ENCODE assay signal across 2 cellular contexts in the genomic region with DNA sequence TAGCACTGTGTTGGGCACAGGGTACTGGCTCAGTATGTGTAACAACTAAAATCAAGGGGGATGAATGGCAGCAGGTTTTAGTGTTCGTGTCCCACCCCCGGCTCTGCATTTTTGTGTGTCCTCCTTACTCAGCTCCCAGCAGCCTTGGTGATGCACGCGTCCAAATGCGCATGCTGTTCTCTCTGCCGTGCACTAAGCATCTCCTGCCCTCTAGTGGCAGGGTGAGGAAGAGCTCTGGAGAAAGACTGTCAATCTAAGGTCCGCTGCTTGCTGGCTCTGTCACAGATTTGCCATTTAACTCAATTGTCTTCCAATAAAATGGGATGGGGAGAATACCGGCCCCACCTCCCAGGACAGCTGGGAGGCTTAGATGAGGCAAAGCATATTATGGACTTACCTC.
TF ChIP-seq lines count a peak whose summit lies in the region.

No MANE protein-coding gene starts in this region.

TF ChIP-seq in Ishikawa, 13 proteins besides CTCF, POLR2A, EP300 and RAD21 (continued from another document):
- TF ChIP-seq, protein P1, sequence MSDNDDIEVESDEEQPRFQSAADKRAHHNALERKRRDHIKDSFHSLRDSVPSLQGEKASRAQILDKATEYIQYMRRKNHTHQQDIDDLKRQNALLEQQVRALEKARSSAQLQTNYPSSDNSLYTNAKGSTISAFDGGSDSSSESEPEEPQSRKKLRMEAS (IDR thresholded peaks at IDR 0.05) = no peak
- TF ChIP-seq FOXM1 (IDR thresholded peaks at IDR 0.05; ENCODE audit: borderline replicate concordance, low read depth) (no peak), TCF12 (IDR thresholded peaks at IDR 0.05; ENCODE audit: low read depth) (no peak), NFIC (IDR thresholded peaks at IDR 0.05) (no peak), YY1 (IDR thresholded peaks at IDR 0.05; ENCODE audit: low read depth) (no peak), EGR1 (IDR thresholded peaks at IDR 0.05) (no peak), CEBPB (IDR thresholded peaks at IDR 0.05) (no peak), CREB1 (IDR thresholded peaks at IDR 0.05; ENCODE audit: low read depth) (no peak), TAF1 (IDR thresholded peaks at IDR 0.05; ENCODE audit: low read depth) (no peak), TEAD4 (IDR thresholded peaks at IDR 0.05) (no peak)
- TF ChIP-seq, protein P2, sequence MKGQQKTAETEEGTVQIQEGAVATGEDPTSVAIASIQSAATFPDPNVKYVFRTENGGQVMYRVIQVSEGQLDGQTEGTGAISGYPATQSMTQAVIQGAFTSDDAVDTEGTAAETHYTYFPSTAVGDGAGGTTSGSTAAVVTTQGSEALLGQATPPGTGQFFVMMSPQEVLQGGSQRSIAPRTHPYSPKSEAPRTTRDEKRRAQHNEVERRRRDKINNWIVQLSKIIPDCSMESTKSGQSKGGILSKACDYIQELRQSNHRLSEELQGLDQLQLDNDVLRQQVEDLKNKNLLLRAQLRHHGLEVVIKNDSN (IDR thresholded peaks at IDR 0.05) = no peak

TF ChIP-seq in K562, 482 proteins besides CTCF, POLR2A, EP300 and RAD21 (continued from another document):
- TF ChIP-seq, protein P3, sequence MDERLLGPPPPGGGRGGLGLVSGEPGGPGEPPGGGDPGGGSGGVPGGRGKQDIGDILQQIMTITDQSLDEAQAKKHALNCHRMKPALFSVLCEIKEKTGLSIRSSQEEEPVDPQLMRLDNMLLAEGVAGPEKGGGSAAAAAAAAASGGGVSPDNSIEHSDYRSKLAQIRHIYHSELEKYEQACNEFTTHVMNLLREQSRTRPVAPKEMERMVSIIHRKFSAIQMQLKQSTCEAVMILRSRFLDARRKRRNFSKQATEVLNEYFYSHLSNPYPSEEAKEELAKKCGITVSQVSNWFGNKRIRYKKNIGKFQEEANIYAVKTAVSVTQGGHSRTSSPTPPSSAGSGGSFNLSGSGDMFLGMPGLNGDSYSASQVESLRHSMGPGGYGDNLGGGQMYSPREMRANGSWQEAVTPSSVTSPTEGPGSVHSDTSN (CRISPR knock-in tag; IDR thresholded peaks at IDR 0.05; ENCODE audit: low read depth) = no peak
- TF ChIP-seq, protein P3 (tag; conservative IDR thresholded peaks at IDR 0.05; ENCODE audit: low read depth) = peak; percentile 60
- TF ChIP-seq, protein P4, sequence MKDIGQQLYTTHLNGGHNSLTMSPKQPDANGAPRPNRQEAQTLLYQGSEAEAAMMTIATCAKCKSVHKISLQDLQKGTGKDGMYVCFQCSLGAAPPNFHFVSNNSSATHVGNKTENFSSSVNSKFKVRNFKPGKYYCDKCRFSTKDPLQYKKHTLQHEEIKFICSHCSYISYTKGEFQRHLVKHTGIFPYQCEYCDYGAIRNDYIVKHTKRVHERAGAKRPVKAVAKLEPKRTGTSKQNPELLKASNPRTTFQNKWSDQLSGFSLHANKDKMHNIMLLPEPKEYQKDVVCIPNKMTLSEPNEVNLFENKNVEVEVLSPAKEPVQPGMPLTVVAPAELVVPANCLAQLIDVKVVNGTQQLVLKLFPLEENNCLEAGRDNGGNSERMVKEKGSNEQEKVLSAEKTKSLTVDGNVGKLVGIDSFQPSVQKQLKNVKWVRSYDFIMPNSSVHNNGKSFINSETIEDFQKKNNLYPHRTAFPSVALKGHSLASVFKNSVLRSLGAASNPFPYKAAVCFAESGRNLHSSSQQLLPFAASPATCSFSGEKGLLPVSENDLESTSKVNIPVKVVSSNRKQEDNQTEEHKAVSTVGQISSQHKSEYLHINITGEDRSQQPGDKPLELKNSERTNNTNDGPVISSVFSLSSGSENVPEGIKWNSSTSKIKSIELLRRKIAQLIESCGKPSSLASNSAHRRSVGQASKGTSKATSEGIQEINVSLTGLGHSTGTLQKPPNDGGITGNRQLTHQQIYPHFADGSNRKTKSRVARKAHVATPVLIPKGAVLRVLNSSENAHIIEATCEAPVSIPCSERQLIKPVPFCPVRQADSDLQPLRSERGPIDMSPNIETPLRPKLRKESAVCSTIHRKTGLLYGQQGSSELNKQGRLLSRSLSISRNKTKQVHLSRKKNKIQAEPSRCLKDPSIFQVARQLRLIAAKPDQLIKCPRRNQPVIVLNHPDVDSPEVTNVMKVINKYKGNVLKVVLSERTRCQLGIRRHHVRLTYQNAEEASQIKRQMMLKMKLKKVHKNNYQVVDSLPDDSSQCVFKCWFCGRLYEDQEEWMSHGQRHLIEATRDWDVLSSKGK (CRISPR knock-in tag; IDR thresholded peaks at IDR 0.05) = no peak
- TF ChIP-seq, protein P5, sequence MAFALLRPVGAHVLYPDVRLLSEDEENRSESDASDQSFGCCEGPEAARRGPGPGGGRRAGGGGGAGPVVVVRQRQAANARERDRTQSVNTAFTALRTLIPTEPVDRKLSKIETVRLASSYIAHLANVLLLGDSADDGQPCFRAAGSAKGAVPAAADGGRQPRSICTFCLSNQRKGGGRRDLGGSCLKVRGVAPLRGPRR (CRISPR knock-in tag; IDR thresholded peaks at IDR 0.05) = no peak
- TF ChIP-seq, protein P6, sequence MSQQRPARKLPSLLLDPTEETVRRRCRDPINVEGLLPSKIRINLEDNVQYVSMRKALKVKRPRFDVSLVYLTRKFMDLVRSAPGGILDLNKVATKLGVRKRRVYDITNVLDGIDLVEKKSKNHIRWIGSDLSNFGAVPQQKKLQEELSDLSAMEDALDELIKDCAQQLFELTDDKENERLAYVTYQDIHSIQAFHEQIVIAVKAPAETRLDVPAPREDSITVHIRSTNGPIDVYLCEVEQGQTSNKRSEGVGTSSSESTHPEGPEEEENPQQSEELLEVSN (IDR thresholded peaks at IDR 0.05; ENCODE audit: borderline replicate concordance in 1 of 2, extremely low read depth in 1 of 2, insufficient read depth in 1 of 2, insufficient read length in 1 of 2, low read depth in 1 of 2, low read length in 1 of 2, poor library complexity in 1 of 2, severe bottlenecking in 1 of 2) = peak in 1 of 2 experiments; percentile 32
- TF ChIP-seq, protein P7, sequence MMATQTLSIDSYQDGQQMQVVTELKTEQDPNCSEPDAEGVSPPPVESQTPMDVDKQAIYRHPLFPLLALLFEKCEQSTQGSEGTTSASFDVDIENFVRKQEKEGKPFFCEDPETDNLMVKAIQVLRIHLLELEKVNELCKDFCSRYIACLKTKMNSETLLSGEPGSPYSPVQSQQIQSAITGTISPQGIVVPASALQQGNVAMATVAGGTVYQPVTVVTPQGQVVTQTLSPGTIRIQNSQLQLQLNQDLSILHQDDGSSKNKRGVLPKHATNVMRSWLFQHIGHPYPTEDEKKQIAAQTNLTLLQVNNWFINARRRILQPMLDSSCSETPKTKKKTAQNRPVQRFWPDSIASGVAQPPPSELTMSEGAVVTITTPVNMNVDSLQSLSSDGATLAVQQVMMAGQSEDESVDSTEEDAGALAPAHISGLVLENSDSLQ (IDR thresholded peaks at IDR 0.05) = peak; percentile 85
- TF ChIP-seq KDM1A (IDR thresholded peaks at IDR 0.05) (no peak), CREM (IDR thresholded peaks at IDR 0.05; ENCODE audit: low read depth) (peak; percentile 26; the same call in 1 of the 2 replicates), NRF1 (conservative IDR thresholded peaks at IDR 0.05 in 1 of 2, IDR thresholded peaks at IDR 0.05 in 1 of 2) (peak in 1 of 2 experiments; percentile 47; a peak in 1 of 4 replicates), ZNF253 (CRISPR knock-in tag; conservative IDR thresholded peaks at IDR 0.05) (no peak)
- TF ChIP-seq, protein P8, sequence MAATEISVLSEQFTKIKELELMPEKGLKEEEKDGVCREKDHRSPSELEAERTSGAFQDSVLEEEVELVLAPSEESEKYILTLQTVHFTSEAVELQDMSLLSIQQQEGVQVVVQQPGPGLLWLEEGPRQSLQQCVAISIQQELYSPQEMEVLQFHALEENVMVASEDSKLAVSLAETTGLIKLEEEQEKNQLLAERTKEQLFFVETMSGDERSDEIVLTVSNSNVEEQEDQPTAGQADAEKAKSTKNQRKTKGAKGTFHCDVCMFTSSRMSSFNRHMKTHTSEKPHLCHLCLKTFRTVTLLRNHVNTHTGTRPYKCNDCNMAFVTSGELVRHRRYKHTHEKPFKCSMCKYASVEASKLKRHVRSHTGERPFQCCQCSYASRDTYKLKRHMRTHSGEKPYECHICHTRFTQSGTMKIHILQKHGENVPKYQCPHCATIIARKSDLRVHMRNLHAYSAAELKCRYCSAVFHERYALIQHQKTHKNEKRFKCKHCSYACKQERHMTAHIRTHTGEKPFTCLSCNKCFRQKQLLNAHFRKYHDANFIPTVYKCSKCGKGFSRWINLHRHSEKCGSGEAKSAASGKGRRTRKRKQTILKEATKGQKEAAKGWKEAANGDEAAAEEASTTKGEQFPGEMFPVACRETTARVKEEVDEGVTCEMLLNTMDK (IDR thresholded peaks at IDR 0.05; ENCODE audit: borderline replicate concordance, insufficient read depth, low read depth, low read length, poor library complexity, severe bottlenecking) = peak; percentile 13
- TF ChIP-seq, protein P9, sequence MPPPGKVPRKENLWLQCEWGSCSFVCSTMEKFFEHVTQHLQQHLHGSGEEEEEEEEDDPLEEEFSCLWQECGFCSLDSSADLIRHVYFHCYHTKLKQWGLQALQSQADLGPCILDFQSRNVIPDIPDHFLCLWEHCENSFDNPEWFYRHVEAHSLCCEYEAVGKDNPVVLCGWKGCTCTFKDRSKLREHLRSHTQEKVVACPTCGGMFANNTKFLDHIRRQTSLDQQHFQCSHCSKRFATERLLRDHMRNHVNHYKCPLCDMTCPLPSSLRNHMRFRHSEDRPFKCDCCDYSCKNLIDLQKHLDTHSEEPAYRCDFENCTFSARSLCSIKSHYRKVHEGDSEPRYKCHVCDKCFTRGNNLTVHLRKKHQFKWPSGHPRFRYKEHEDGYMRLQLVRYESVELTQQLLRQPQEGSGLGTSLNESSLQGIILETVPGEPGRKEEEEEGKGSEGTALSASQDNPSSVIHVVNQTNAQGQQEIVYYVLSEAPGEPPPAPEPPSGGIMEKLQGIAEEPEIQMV (tag; conservative IDR thresholded peaks at IDR 0.05; ENCODE audit: low read depth) = peak; percentile 86
TF ChIP-seq in K562: peak in this region for 10.
